Comparison of ENCODE assay signal across 22 cellular contexts in the genomic region with DNA sequence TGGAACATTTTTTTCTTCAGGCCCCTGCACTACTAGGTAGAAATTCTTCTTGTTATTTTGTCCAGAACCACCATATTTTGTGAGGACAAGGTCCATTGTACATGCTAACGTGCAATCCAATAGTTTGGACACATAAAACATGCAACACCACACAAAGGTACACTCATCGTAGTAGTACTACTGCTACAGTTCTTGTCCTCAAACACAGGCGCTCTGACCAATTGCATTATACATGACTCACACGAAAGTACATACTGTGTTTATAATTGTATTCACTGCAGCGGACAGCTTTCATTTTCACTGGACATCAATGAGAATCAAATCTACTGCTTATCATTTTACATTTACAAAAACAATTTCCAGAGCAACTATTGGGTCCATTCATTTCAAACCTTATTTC. TPM values are rescaled to one million over a fixed set of nuclear protein-coding genes. Genes with fewer than 3 reads are reported as not detected.
DNase-seq lines count a peak whose midpoint lies in the region; ATAC-seq, FAIRE-seq and TF ChIP-seq lines count a peak whose summit lies in the region.
"Had no signal": no experiment of that assay in that cellular context is flagged by ENCODE, and none has a peak within 500 bp of the region (broad histone marks: within the 10 kb centered on the region; RNA-seq: fewer than 3 reads in every experiment).

No MANE protein-coding gene starts in this region.

- CTCF ChIA-PET in IMR-90 (lab: Yijun Ruan, JAX) = no interaction called here

- no peak overlapping the region for H3K18ac ChIP-seq in IMR-90 (ENCODE audit: low read depth, low read length)

- no peaks in the 10 kb centered on the region for H3K27me3 ChIP-seq in IMR-90 (ENCODE audit: control insufficient read depth, insufficient read depth, low read length)

- no peaks in the 10 kb centered on the region for H3K36me3 ChIP-seq in IMR-90 (ENCODE audit: control insufficient read depth, insufficient read depth, low read length)

- no peak overlapping the region for H3K23ac ChIP-seq in IMR-90 (ENCODE audit: low read depth, low read length)

- no peak overlapping the region for H2AK9ac ChIP-seq in IMR-90 (replicated peaks; ENCODE audit: low read depth, low read length, poor library complexity)

- H3K4me1 ChIP-seq in IMR-90 (ENCODE audit: control insufficient read depth, insufficient read depth, low read length) = no peaks in the 10 kb centered on the region

- no peaks in the 10 kb centered on the region for H4K20me1 ChIP-seq in IMR-90 (ENCODE audit: insufficient read depth, low read length)

- TF ChIP-seq CTCF in IMR-90 (conservative IDR thresholded peaks at IDR 0.05; ENCODE audit: low read depth, low read length) = no peak

- no peak overlapping the region for H2BK120ac ChIP-seq in IMR-90 (ENCODE audit: low read depth, low read length)

- no peak overlapping the region for H3K27ac ChIP-seq in IMR-90 (ENCODE audit: insufficient read depth, low read length)
- H3K27ac ChIP-seq: C4-2B had no signal

- no peaks in the 10 kb centered on the region for H3K79me1 ChIP-seq in IMR-90 (ENCODE audit: low read depth in 1 of 2, low read length in 2 of 2)

- in situ Hi-C loops in IMR-90 (cut with MboI; ENCODE audit: low sequenced_read_pairs) = no loop called here

- H4K91ac ChIP-seq in IMR-90 (ENCODE audit: insufficient read depth, low read depth, low read length) = no peak overlapping the region

- H4K5ac ChIP-seq in IMR-90 (ENCODE audit: low read depth, low read length) = no peak overlapping the region

- BruUV-seq in IMR-90 (replicated peaks; lab: Mats Ljungman, UMichigan) = no TSS peak

- H3K14ac ChIP-seq in IMR-90 (replicated peaks; ENCODE audit: low read depth, low read length) = no peak overlapping the region

- no peak overlapping the region for H2BK5ac ChIP-seq in IMR-90 (ENCODE audit: low read depth, low read length, poor library complexity, severe bottlenecking)

- H3K9ac ChIP-seq in IMR-90 (ENCODE audit: low read depth, low read length) = no peak overlapping the region

- H4K8ac ChIP-seq in IMR-90 (ENCODE audit: low read depth in 2 of 2, low read length in 2 of 2) = no peak overlapping the region

- H3K9me3 ChIP-seq in IMR-90 (ENCODE audit: control insufficient read depth, insufficient read depth, low read length) = no peaks in the 10 kb centered on the region

- no peak overlapping the region for H3K56ac ChIP-seq in IMR-90 (ENCODE audit: extremely low read depth, insufficient read depth, low read length)

- H2BK15ac ChIP-seq in IMR-90 (ENCODE audit: low read depth, low read length) = no peak overlapping the region

- DNase-seq in IMR-90 = peak; percentile 63
- DNase-seq in DMS114 treated with DMSO at 0.1 percent for 48 hours (lab: John Stamatoyannopoulos, UW; ENCODE audit: unreplicated experiment) = no peak
- DNase-seq in activated effector memory CD4-positive, alpha-beta T cell treated with anti-CD3 and anti-CD28 coated beads, Interleukin-2, amount 50 U/mL, for 16 hours = no peak
- DNase-seq: ACHN; AML-193; NCI-H1105 treated with DMSO at 0.1 percent for 48 hours; NCI-H1694; NCI-H510A; NCI-H748 treated with DMSO at 0.1 percent for 48 hours; NK-92 treated with Interleukin-12 subunit alpha and Interleukin-12 subunit beta, amount 100 ng/mL, for 24 hours; SHP77 had no signal

- H2BK20ac ChIP-seq in IMR-90 (ENCODE audit: low read depth, low read length) = no peak overlapping the region

- TF ChIP-seq RAD21 in IMR-90 (IDR thresholded peaks at IDR 0.05; ENCODE audit: low read length) = no peak

- intact Hi-C loops in IMR-90 (cut with micrococcal nuclease) = no loop called here

- no peak overlapping the region for H3K4me3 ChIP-seq in IMR-90 (ENCODE audit: insufficient read depth, low read depth, low read length)
- H3K4me3 ChIP-seq: GM12878, GM23338, K562 had no signal

- H2AFZ ChIP-seq in IMR-90 (replicated peaks; ENCODE audit: low read length, poor library complexity) = no peak overlapping the region
- H2AFZ ChIP-seq: GM23338 had no signal

- H3K4ac ChIP-seq in IMR-90 (ENCODE audit: low read depth, low read length) = no peak overlapping the region

- H2AK5ac ChIP-seq in IMR-90 (ENCODE audit: low read depth, low read length) = no peak overlapping the region

- H3K4me2 ChIP-seq in IMR-90 (ENCODE audit: low read depth, low read length) = peak overlapping the region; percentile 55
- H3K4me2 ChIP-seq: GM23338 had no signal

- H3K9me1 ChIP-seq in IMR-90 (ENCODE audit: insufficient read depth, low read length) = no peaks in the 10 kb centered on the region

- TF ChIP-seq POLR2A in IMR-90 (IDR thresholded peaks at IDR 0.05; ENCODE audit: low read depth, low read length) = no peak

- POLR2A ChIA-PET in IMR-90 (lab: Charles Lee; ENCODE audit: unreplicated experiment) = interaction anchor here (0.6 kb wide), 1 partner anchor 1750 kb away, joined by 5 read pairs; no protein-coding TSS in a partner anchor

- ATAC-seq in IMR-90 (ENCODE audit: low read depth) (peak; percentile 71), SK-N-SH treated with all-trans-retinoic acid at 6 μM for 48 hours (peak; percentile 71), GM18520 (IDR thresholded peaks at IDR 0.05; ENCODE audit: unreplicated experiment) (no peak), HG03460 (IDR thresholded peaks at IDR 0.05; ENCODE audit: unreplicated experiment) (no peak)
- ATAC-seq: GM12878, GM23338, HCT116, K562 had no signal

- dilution Hi-C loops in IMR-90 (cut with HindIII; ENCODE audit: low sequenced_read_pairs, unreplicated experiment) = no loop called here

- FAIRE-seq in islet of Langerhans (lab: Jason Lieb, UNC) = peak; percentile 76
- FAIRE-seq: GM12878, GM19239, K562, RCC 7860 had no signal

- WGBS in IMR-90 (ENCODE audit: extremely low coverage in 2 of 2, insufficient read length in 1 of 2), 2 experiments = no CpG with 5 or more reads among the region's 5 CpGs

TF ChIP-seq in IMR-90, 13 proteins besides CTCF, POLR2A, EP300 and RAD21 (continues in another document):
- no peak for TF ChIP-seq CEBPB (IDR thresholded peaks at IDR 0.05; ENCODE audit: low read depth, low read length)
- no peak for TF ChIP-seq NFE2L2 (IDR thresholded peaks at IDR 0.05; ENCODE audit: low read depth, low read length)
- TF ChIP-seq MAZ (IDR thresholded peaks at IDR 0.05; ENCODE audit: borderline replicate concordance, low read depth, low read length) = no peak
- TF ChIP-seq RFX5 (IDR thresholded peaks at IDR 0.05; ENCODE audit: low read depth, low read length) = no peak
- TF ChIP-seq RCOR1 (IDR thresholded peaks at IDR 0.05; ENCODE audit: insufficient replicate concordance, low read length) = no peak
- TF ChIP-seq MAFK (IDR thresholded peaks at IDR 0.05; ENCODE audit: low read depth, low read length) = no peak
- TF ChIP-seq, protein P1, sequence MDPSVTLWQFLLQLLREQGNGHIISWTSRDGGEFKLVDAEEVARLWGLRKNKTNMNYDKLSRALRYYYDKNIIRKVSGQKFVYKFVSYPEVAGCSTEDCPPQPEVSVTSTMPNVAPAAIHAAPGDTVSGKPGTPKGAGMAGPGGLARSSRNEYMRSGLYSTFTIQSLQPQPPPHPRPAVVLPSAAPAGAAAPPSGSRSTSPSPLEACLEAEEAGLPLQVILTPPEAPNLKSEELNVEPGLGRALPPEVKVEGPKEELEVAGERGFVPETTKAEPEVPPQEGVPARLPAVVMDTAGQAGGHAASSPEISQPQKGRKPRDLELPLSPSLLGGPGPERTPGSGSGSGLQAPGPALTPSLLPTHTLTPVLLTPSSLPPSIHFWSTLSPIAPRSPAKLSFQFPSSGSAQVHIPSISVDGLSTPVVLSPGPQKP (IDR thresholded peaks at IDR 0.05; ENCODE audit: borderline replicate concordance, low read depth, low read length) = no peak
- TF ChIP-seq, protein P2, sequence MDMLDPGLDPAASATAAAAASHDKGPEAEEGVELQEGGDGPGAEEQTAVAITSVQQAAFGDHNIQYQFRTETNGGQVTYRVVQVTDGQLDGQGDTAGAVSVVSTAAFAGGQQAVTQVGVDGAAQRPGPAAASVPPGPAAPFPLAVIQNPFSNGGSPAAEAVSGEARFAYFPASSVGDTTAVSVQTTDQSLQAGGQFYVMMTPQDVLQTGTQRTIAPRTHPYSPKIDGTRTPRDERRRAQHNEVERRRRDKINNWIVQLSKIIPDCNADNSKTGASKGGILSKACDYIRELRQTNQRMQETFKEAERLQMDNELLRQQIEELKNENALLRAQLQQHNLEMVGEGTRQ (IDR thresholded peaks at IDR 0.05; ENCODE audit: low read depth, low read length) = no peak

TF ChIP-seq in SK-N-SH treated with all-trans-retinoic acid at 6 μM for 48 hours, 23 proteins besides CTCF, POLR2A, EP300 and RAD21:
- TF ChIP-seq ESRRG (CRISPR knock-in tag; IDR thresholded peaks at IDR 0.05) (no peak), TOX (CRISPR knock-in tag; IDR thresholded peaks at IDR 0.05; ENCODE audit: borderline replicate concordance) (0 out of 2 replicates have a peak, but pooled peaks have one; percentile 29)
TF ChIP-seq in SK-N-SH treated with all-trans-retinoic acid at 6 μM for 48 hours: peak in this region for 1.

RNA-seq across cellular contexts. Expression of a gene that starts 15.3 kb away (rescaled TPM):
- not detected in 2 replicates for total RNA-seq in IMR-90 (2012; rRNA removed)
- not detected in 2 replicates for polyA plus RNA-seq in IMR-90 (2012; rRNA removed)
- polyA plus RNA-seq in IMR-90 (2012; cell fraction: cytosol; rRNA removed) = not detected in 2 replicates
- polyA plus RNA-seq in IMR-90 (2012; cell fraction: nucleus; rRNA removed; ENCODE audit: low replicate concordance) = not detected in 2 replicates
- total RNA-seq: GM23338, K562 had no signal
- polyA plus RNA-seq: GM12878, GM23338, K562 had no signal

Comparison
In these comparisons a context has a peak if more than half of its experiments do, and no peak if none do; other contexts are left out.
1. ATAC-seq: peak in IMR-90 (single experiment) and SK-N-SH treated with all-trans-retinoic acid at 6 μM for 48 hours (single experiment); none in GM18520 (single experiment) and HG03460 (single experiment).